ENCODE assay signal across 9 cellular contexts in genomic region chr9:130265431-130266235, GRCh38. TPM values are rescaled to one million over a fixed set of nuclear protein-coding genes. Genes with fewer than 3 reads are reported as not detected.
DNase-seq lines count a peak whose midpoint lies in the region; ATAC-seq and TF ChIP-seq lines count a peak whose summit lies in the region.
"Had no signal": no experiment of that assay in that cellular context is flagged by ENCODE, and none has a peak within 500 bp of the region (broad histone marks: within the 10 kb centered on the region; RNA-seq: fewer than 3 reads in every experiment).

TSS of gene HMCN2 (plus strand) at chr9:130265760. CDS start at chr9:130265879, 119 bp downstream.

- H3K14ac ChIP-seq in trophoblast cell (ENCODE audit: low read length), result no peak within 1 kb of the TSS

- H3K9me3 ChIP-seq in SJCRH30 (replicated peaks), result no peaks in the 10 kb centered on the region
- H3K9me3 ChIP-seq in left ventricle myocardium inferior (replicated peaks), result no peaks in the 10 kb centered on the region
- peaks cover 2% of the 10 kb centered on the region for H3K9me3 ChIP-seq in trophoblast cell (ENCODE audit: insufficient read depth, low read depth, low read length)

- peak within 1 kb of the TSS; percentile 81 for H2AFZ ChIP-seq in trophoblast cell (ENCODE audit: insufficient read depth, low read length, poor library complexity)

- no peak within 1 kb of the TSS for H4K12ac ChIP-seq in trophoblast cell (ENCODE audit: low read depth, low read length)

- H3K9ac ChIP-seq in trophoblast cell (ENCODE audit: low read length), result no peak within 1 kb of the TSS

- H3K36me3 ChIP-seq in SJCRH30 (no peaks in the 10 kb centered on the region), left ventricle myocardium inferior (no peaks in the 10 kb centered on the region), trophoblast cell (ENCODE audit: control insufficient read depth in 1 of 2, insufficient read depth in 2 of 2, low read length in 2 of 2) (no peaks in the 10 kb centered on the region)

- DNase-seq in D341Med (ENCODE audit: low spot score) (peak; percentile 79), SJCRH30 (no peak), left ventricle myocardium inferior (peak; percentile 56), trophoblast cell (peak; percentile 81 to 85), erythroblast (lab: John Stamatoyannopoulos, UW) (no peak)
- DNase-seq in activated CD4-positive, CD25-positive, alpha-beta regulatory T cell treated with anti-CD3 and anti-CD28 coated beads, Interleukin-2, amount 50 U/mL, for 72 hours, result no peak

- H3K4ac ChIP-seq in trophoblast cell (ENCODE audit: low read depth, low read length), result no peak within 1 kb of the TSS

- peak within 1 kb of the TSS; percentile 64 for H3K4me2 ChIP-seq in trophoblast cell (ENCODE audit: low read length)

- no peak within 1 kb of the TSS for H2BK120ac ChIP-seq in trophoblast cell (ENCODE audit: insufficient read depth, low read length, poor library complexity)

- peak within 1 kb of the TSS; percentile 17 for H4K8ac ChIP-seq in trophoblast cell (ENCODE audit: low read depth, low read length)

- no peak within 1 kb of the TSS for H2BK12ac ChIP-seq in trophoblast cell (ENCODE audit: low read length)

- H3K27ac ChIP-seq in SJCRH30, result no peak within 1 kb of the TSS; the same call in 1 of the 2 replicates
- H3K27ac ChIP-seq in left ventricle myocardium inferior (replicated peaks), result peak within 1 kb of the TSS; percentile 61
- H3K27ac ChIP-seq in trophoblast cell (ENCODE audit: low read depth, low read length), result no peak within 1 kb of the TSS

- no peaks in the 10 kb centered on the region for H3K27me3 ChIP-seq in SJCRH30
- peaks cover 83% of the 10 kb centered on the region for H3K27me3 ChIP-seq in left ventricle myocardium inferior (ENCODE audit: low read depth)
- H3K27me3 ChIP-seq in trophoblast cell (ENCODE audit: insufficient read depth, low read length), result no peaks in the 10 kb centered on the region

- H3K4me1 ChIP-seq in SJCRH30 (peaks cover 42% of the 10 kb centered on the region), left ventricle myocardium inferior (peaks cover 43% of the 10 kb centered on the region), trophoblast cell (ENCODE audit: control insufficient read depth in 1 of 2, insufficient read depth in 2 of 2, low read length in 2 of 2) (peaks cover 17 to 28% of the 10 kb centered on the region in 2 experiments)

- peak within 1 kb of the TSS; percentile 44 for H4K91ac ChIP-seq in trophoblast cell (ENCODE audit: low read depth, low read length)

- intact Hi-C loops in left ventricle myocardium inferior (cut with micrococcal nuclease), result no loop called here

- no peak for TF ChIP-seq CTCF in left ventricle myocardium inferior (IDR thresholded peaks at IDR 0.05; ENCODE audit: borderline replicate concordance)

- H3K23ac ChIP-seq in trophoblast cell (ENCODE audit: low read length), result no peak within 1 kb of the TSS

- ATAC-seq in HG02885 (IDR thresholded peaks at IDR 0.05; ENCODE audit: poor library complexity, unreplicated experiment) (no peak), HG03432 (IDR thresholded peaks at IDR 0.05; ENCODE audit: unreplicated experiment) (no peak)

- no peaks in the 10 kb centered on the region for H3K79me2 ChIP-seq in trophoblast cell (ENCODE audit: control insufficient read depth, insufficient read depth, low read length, poor library complexity)

- H2BK5ac ChIP-seq in trophoblast cell (ENCODE audit: low read depth, low read length, poor library complexity), result no peak within 1 kb of the TSS

- H3K79me1 ChIP-seq in trophoblast cell (ENCODE audit: low read length), result peaks cover 2% of the 10 kb centered on the region

- WGBS in trophoblast cell (ENCODE audit: extremely low coverage, insufficient coverage, insufficient read length), result no CpG with 5 or more reads among the region's 89 CpGs

- H3K4me3 ChIP-seq in SJCRH30 (peak within 1 kb of the TSS; percentile 37), left ventricle myocardium inferior (peak within 1 kb of the TSS; percentile 65), trophoblast cell (ENCODE audit: low read depth, low read length) (peak within 1 kb of the TSS; percentile 30)

- TF ChIP-seq POLR2A in erythroblast (IDR thresholded peaks at IDR 0.05; ENCODE audit: low read length), result no peak

- H3K18ac ChIP-seq in trophoblast cell (ENCODE audit: low read length), result peak within 1 kb of the TSS; percentile 55

- peak within 1 kb of the TSS; percentile 1 for H2AK5ac ChIP-seq in trophoblast cell (ENCODE audit: low read length)

RNA-seq across cellular contexts. Expression of gene HMCN2, which starts in this region (rescaled TPM):
- total RNA-seq in SJCRH30 (2014; rRNA removed; shearing (Covaris generic)), result 5.6 and 5.8 TPM in 2 replicates
- 5.5 TPM for total RNA-seq in left ventricle myocardium inferior
- polyA plus RNA-seq in trophoblast cell (2013), result 3.2 and 3.6 TPM in 2 replicates
- total RNA-seq: activated CD8-positive, alpha-beta memory T cell treated with anti-CD3 and anti-CD28 coated beads for 36 hours had no signal

Comparison
In these comparisons a context has a peak if more than half of its experiments do, and no peak if none do; other contexts are left out.
1. DNase-seq: peak in D341Med (single experiment), left ventricle myocardium inferior (single experiment) and trophoblast cell (2 of 2); none in SJCRH30 (0 of 2), erythroblast (0 of 2) and activated CD4-positive, CD25-positive, alpha-beta regulatory T cell treated with anti-CD3 and anti-CD28 coated beads, Interleukin-2, amount 50 U/mL, for 72 hours (single experiment).
2. Peak in every context shown above with its lines, with median percentiles within 50 percentile points of each other: H3K4me3 ChIP-seq.